29 cellular contexts compared by ENCODE assay signal in the genomic region with DNA sequence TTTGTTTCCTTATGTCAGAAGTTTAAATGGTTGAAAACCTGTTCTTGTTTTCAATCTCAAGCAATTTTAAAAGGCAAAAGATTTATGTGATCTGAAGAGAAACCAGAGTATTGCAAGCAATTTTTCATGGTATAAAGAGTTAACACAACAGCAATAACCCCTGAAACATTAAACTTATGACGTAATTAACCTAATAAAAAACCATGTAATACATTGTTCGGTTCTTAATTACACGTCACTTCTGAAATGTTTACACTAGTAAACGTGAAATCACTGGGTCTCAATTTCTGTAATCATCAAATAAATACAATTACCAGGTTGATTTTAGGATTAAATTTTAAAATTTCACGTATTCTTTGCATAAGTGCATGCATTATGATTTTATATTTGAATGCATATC.
"Had no signal": no experiment of that assay in that cellular context is flagged by ENCODE, and none has a peak within 500 bp of the region (broad histone marks: within the 10 kb centered on the region; RNA-seq: fewer than 3 reads in every experiment).

No MANE protein-coding gene starts in this region.

- ATAC-seq: naive thymus-derived CD8-positive, alpha-beta T cell; natural killer cell treated with Interleukin-12 subunit alpha and Interleukin-12 subunit beta and Interleukin-15 and Interleukin-18, amount 100 ng/mL, for 72 hours; psoas muscle; right cardiac atrium; sciatic nerve; stimulated activated memory B cell treated with anti-CD40 and anti-IgM and Interleukin-4, amounts not matched to agents 10 μg/mL and 1 μg/mL and 100 μg/mL, for 72 hours; stimulated activated naive CD8-positive, alpha-beta T cell treated with anti-CD3 and anti-CD28 coated beads, Interleukin-15, amount 100 ng/mL, for 72 hours; stimulated activated naive CD8-positive, alpha-beta T cell treated with anti-CD3 and anti-CD28 coated beads, Interleukin-15, Interleukin-2, amounts not matched to agents 100 U/mL and 50 U/mL, for 24 hours; upper lobe of right lung had no signal

- DNase-seq: naive thymus-derived CD8-positive, alpha-beta T cell; nephron progenitor cell; nucleus accumbens; posterior cingulate gyrus; psoas muscle; right cardiac atrium; spleen; stimulated activated CD4-positive, alpha-beta T cell treated with anti-CD3 and anti-CD28 coated beads, Interleukin-12 subunit alpha, Interleukin-12 subunit beta, amount 100 ng/mL, for 4 hours; stimulated activated CD4-positive, alpha-beta T cell treated with anti-CD3 and anti-CD28 coated beads, Interleukin-1b, Interleukin-23, amount 100 ng/mL, for 48 hours; stimulated activated CD4-positive, alpha-beta T cell treated with anti-CD3 and anti-CD28 coated beads, Interleukin-4, amount 100 ng/mL, for 1 hour; stimulated activated CD4-positive, alpha-beta T cell treated with anti-CD3 and anti-CD28 coated beads, Interleukin-4, amount 100 ng/mL, for 4 hours; stimulated activated CD8-positive, alpha-beta memory T cell treated with anti-CD3 and anti-CD28 coated beads, Interleukin-4, amount 100 ng/mL, for 48 hours; stimulated activated naive CD4-positive, alpha-beta T cell; stimulated activated naive CD8-positive, alpha-beta T cell treated with anti-CD3 and anti-CD28 coated beads, Interleukin-15, amount 100 ng/mL, for 72 hours; stimulated activated naive CD8-positive, alpha-beta T cell treated with anti-CD3 and anti-CD28 coated beads, Interleukin-15, Interleukin-2, amounts not matched to agents 100 U/mL and 50 U/mL, for 24 hours; substantia nigra; testis; tibial artery; transverse colon; upper lobe of right lung; uterus had no signal

- H3K27me3 ChIP-seq: neutrophil, spleen, suprapubic skin, testis, tibial artery, transverse colon, upper lobe of right lung had no signal

- H3K4me3 ChIP-seq: psoas muscle, skin epidermis, smooth muscle cell, spleen, suprapubic skin, testis, tibial artery, transverse colon, upper lobe of right lung, uterus had no signal

- H3K36me3 ChIP-seq: neutrophil, spleen, suprapubic skin, tibial artery, transverse colon, upper lobe of right lung, uterus had no signal

- H3K4me2 ChIP-seq: smooth muscle cell had no signal

- H3K79me2 ChIP-seq: parathyroid adenoma had no signal

- H3K27ac ChIP-seq: neutrophil, parathyroid adenoma, psoas muscle, skin epidermis, spleen, suprapubic skin, testis, tibial artery, transverse colon, upper lobe of right lung, uterus had no signal

- H3K4me1 ChIP-seq: parathyroid adenoma, psoas muscle, spleen, suprapubic skin, testis, tibial artery, transverse colon, upper lobe of right lung, uterus had no signal

- H2AFZ ChIP-seq: parathyroid adenoma had no signal

- H3K9me3 ChIP-seq: neutrophil, psoas muscle, spleen, suprapubic skin, testis, tibial artery, transverse colon, upper lobe of right lung, uterus had no signal

- H3K9ac ChIP-seq: parathyroid adenoma had no signal
